ENCODE assay signal across 1 cellular context in the genomic region with DNA sequence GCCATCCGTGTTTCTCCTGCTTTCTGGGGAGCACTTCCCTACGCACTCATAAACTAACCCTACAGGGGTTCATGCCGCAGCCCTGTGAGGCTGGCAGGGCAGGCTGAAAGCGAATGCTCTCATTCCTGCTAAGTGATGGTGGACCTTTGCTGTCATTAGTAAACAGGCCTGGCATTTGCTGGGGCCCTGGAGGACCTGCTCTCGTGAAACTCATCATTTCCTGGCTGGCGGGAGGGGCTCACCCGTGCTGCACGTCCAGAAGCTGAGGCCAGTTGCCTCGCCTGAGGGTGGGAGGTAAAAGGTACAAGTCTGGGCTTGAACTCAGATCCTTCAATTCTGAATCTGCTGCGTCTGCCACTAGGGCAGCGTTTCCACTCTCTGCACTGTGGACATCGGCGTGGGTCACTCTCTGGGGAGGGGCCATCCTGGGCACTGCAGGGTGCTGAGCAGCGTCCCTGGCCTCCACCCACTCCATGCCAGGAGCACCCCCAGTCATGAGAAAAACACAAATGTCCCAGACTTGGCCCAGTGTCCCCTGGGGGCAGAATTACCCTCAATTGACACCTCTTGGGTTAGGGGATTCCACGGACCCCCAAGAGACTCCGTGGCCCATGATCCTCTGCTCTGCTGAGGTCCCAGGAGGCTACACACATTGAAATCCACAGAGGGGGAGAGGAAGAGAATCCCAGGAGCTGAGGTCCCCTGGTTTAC.
TF ChIP-seq lines count a peak whose summit lies in the region.

No MANE protein-coding gene starts in this region.

TF ChIP-seq in endothelial cell of umbilical vein, 7 proteins besides CTCF, POLR2A, EP300 and RAD21:
- TF ChIP-seq, protein P1, sequence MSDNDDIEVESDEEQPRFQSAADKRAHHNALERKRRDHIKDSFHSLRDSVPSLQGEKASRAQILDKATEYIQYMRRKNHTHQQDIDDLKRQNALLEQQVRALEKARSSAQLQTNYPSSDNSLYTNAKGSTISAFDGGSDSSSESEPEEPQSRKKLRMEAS (IDR thresholded peaks at IDR 0.05; ENCODE audit: insufficient read depth, insufficient read length), result no peak
- no peak for TF ChIP-seq EZH2 (IDR thresholded peaks at IDR 0.05; ENCODE audit: borderline replicate concordance, low read depth, low read length, severe bottlenecking)
- no peak for TF ChIP-seq MYC (IDR thresholded peaks at IDR 0.05; ENCODE audit: low read depth, low read length)
- no peak for TF ChIP-seq FOS (IDR thresholded peaks at IDR 0.05; ENCODE audit: borderline replicate concordance, insufficient read depth, low read length)
- no peak for TF ChIP-seq JUN (IDR thresholded peaks at IDR 0.05; ENCODE audit: borderline replicate concordance, insufficient read depth, insufficient read length, low read depth)
- TF ChIP-seq POLR2AphosphoS5 (IDR thresholded peaks at IDR 0.05; ENCODE audit: insufficient read depth, low read depth, low read length), result no peak
- no peak for TF ChIP-seq GATA2 (IDR thresholded peaks at IDR 0.05; ENCODE audit: insufficient read depth, insufficient read length, low read depth, low read length)
